8 cellular contexts compared by ENCODE assay signal in the genomic region with DNA sequence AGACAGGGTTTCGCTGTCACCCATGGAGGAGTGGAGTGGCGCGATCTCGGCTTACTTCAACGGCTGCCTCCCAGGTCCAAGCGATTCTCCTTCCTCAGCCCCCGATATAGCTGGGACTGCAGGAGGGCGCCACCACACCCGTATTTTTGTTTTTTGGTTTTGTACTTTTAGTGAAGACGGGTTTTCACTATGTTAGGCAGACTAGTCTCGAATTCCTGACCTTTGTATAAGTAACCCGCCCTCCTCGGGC.
DNase-seq lines count a peak whose midpoint lies in the region; ATAC-seq and TF ChIP-seq lines count a peak whose summit lies in the region.

No MANE protein-coding gene starts in this region.

- H3K27me3 ChIP-seq in MG63 = no peaks in the 10 kb centered on the region
- peaks cover 0 to 4% of the 10 kb centered on the region in 2 donors for H3K27me3 ChIP-seq in breast epithelium

- peak overlapping the region; percentile 81 to 88 for H3K27ac ChIP-seq in breast epithelium
- peak overlapping the region; percentile 91 for H3K27ac ChIP-seq in mesodermal cell (ENCODE audit: low read depth, low read length, severe bottlenecking)

- intact Hi-C loops in breast epithelium (cut with DNase I; ENCODE audit: low total_unique reads) = no loop called here

- H3K36me3 ChIP-seq in MG63 (no peaks in the 10 kb centered on the region), breast epithelium (no peaks in the 10 kb centered on the region), mesodermal cell (ENCODE audit: control insufficient read depth, insufficient read depth, low read length) (no peaks in the 10 kb centered on the region)

- ATAC-seq in GM21423 (IDR thresholded peaks at IDR 0.05; ENCODE audit: unreplicated experiment) = peak; percentile 14

- no peak for TF ChIP-seq CTCF in breast epithelium (IDR thresholded peaks at IDR 0.05)

- TF ChIP-seq POLR2A in breast epithelium (IDR thresholded peaks at IDR 0.05) = no peak

- H3K4me1 ChIP-seq in breast epithelium = no peaks in the 10 kb centered on the region
- H3K4me1 ChIP-seq in mesodermal cell (ENCODE audit: control insufficient read depth, insufficient read depth, low read length, poor library complexity, severe bottlenecking) = no peaks in the 10 kb centered on the region

- DNase-seq in MG63 (no peak), breast epithelium (ENCODE audit: low spot score in 2 of 2) (no peak), OCI-M2 (lab: John Stamatoyannopoulos, UW; ENCODE audit: unreplicated experiment) (no peak), dermis blood vessel endothelial cell (no peak), 8988T (no peak)

- WGBS in mesodermal cell (ENCODE audit: insufficient coverage in 2 of 2), 2 experiments = 0 to 3% methylated on average over 4 to 8 of the region's 13 CpGs

- H3K9me3 ChIP-seq in MG63 (no peaks in the 10 kb centered on the region), breast epithelium (no peaks in the 10 kb centered on the region), mesodermal cell (ENCODE audit: control insufficient read depth, low read length) (no peaks in the 10 kb centered on the region)

- H3K4me3 ChIP-seq in GM08714 (ENCODE audit: low read length) (peak overlapping the region; percentile 71; the same call in 1 of the 2 replicates), MG63 (peak overlapping the region; percentile 59), breast epithelium (peak overlapping the region; percentile 39 to 72 (median 61)), mesodermal cell (ENCODE audit: extremely low read depth, insufficient read depth, low read length, poor library complexity, severe bottlenecking) (peak overlapping the region; percentile 77)
